ENCODE assay signal across 1 cellular context in genomic region chr17:32103476-32104113, GRCh38.
TF ChIP-seq lines count a peak whose summit lies in the region.

No MANE protein-coding gene starts in this region.

TF ChIP-seq in GM23338, 12 proteins besides CTCF, POLR2A, EP300 and RAD21 (continued from another document):
- TF ChIP-seq ZNF462 (CRISPR knock-in tag; IDR thresholded peaks at IDR 0.05), result no peak
- no peak for TF ChIP-seq EZH2 (IDR thresholded peaks at IDR 0.05; ENCODE audit: low read depth, unreplicated experiment)
